9 cellular contexts compared by ENCODE assay signal in the genomic region with DNA sequence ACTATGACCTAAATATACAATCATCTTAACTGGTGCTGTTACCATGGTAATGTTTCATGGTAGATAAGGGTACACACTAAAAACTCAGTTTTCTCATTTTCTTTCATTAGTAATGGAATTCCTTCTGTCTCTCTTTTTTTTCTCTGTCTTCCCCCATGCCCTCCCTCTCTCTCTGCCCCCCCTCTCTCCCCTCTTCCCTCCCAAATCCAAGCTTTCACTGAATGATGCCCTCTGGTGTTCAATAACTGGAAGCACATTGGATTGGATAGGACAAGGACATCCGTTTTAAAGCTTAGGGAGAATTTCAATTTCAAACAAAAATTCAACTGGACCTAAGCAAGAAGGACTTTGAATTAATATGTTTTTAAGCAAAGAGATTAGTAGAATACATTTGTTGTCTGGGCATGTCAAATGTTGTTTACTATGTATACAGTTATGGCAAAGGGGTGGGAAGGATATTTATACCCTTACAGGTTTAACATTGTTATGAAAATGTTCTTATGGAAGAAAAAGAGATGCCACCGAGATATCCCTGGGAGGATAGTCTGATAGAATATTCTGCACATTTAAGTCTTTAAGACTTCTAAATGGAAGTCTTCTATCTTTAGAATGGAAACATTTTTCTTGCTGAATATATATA. TPM values are rescaled to one million over a fixed set of nuclear protein-coding genes. Genes with fewer than 3 reads are reported as not detected.
DNase-seq lines count a peak whose midpoint lies in the region; ATAC-seq and TF ChIP-seq lines count a peak whose summit lies in the region.
"Had no signal": no experiment of that assay in that cellular context is flagged by ENCODE, and none has a peak within 500 bp of the region (broad histone marks: within the 10 kb centered on the region; RNA-seq: fewer than 3 reads in every experiment).

No MANE protein-coding gene starts in this region.

- H3K4me1 Mint-ChIP-seq in HFFc6 (ENCODE audit: low read depth), result peaks cover 26% of the 10 kb centered on the region
- H3K4me1 Mint-ChIP-seq: IgD-negative memory B cell had no signal

- WGBS in esophagus muscularis mucosa, result 49% methylated on average over 2 of the region's 2 CpGs

- ATAC-seq in GM21723 (IDR thresholded peaks at IDR 0.05; ENCODE audit: unreplicated experiment), result no peak

- H3K36me3 Mint-ChIP-seq in HFFc6 (ENCODE audit: low read depth), result no peaks in the 10 kb centered on the region

- H3K4me1 ChIP-seq in esophagus muscularis mucosa, result peaks cover 3 to 44% (median 27%) of the 10 kb centered on the region in 4 donors

- no peak overlapping the region for H3K4me3 ChIP-seq in kidney epithelial cell (ENCODE audit: low read depth, low read length)
- no peak overlapping the region for H3K4me3 ChIP-seq in esophagus muscularis mucosa

- H3K27me3 Mint-ChIP-seq in HFFc6 (ENCODE audit: insufficient read depth), result peaks cover 15% of the 10 kb centered on the region

- TF ChIP-seq POLR2A in esophagus muscularis mucosa (IDR thresholded peaks at IDR 0.05; ENCODE audit: low read depth), result no peak

- peaks cover 28% of the 10 kb centered on the region for H3K27me3 ChIP-seq in kidney epithelial cell (ENCODE audit: control insufficient read depth, insufficient read depth, low read length)
- peaks cover 0 to 20% (median 6%) of the 10 kb centered on the region in 4 donors for H3K27me3 ChIP-seq in esophagus muscularis mucosa

- TF ChIP-seq CTCF in C4-2B (conservative IDR thresholded peaks at IDR 0.05) (peak; percentile 87), HFFc6 (IDR thresholded peaks at IDR 0.05) (peak; percentile 70), kidney epithelial cell (IDR thresholded peaks at IDR 0.05; ENCODE audit: insufficient read depth, low read length, poor library complexity, severe bottlenecking) (peak; percentile 47), esophagus muscularis mucosa (IDR thresholded peaks at IDR 0.05) (peak in 1 of 3 experiments; percentile 39)

- H3K4me3 Mint-ChIP-seq in HFFc6, result no peak overlapping the region
- H3K4me3 Mint-ChIP-seq: IgD-negative memory B cell had no signal

- H3K27ac Mint-ChIP-seq in HFFc6, result no peak overlapping the region
- H3K27ac Mint-ChIP-seq: IgD-negative memory B cell had no signal

- no peak for TF ChIP-seq EP300 in esophagus muscularis mucosa (IDR thresholded peaks at IDR 0.05)

- H3K36me3 ChIP-seq in kidney epithelial cell (ENCODE audit: control insufficient read depth, insufficient read depth, low read length), result no peaks in the 10 kb centered on the region
- no peaks in the 10 kb centered on the region for H3K36me3 ChIP-seq in esophagus muscularis mucosa

- H3K9me3 Mint-ChIP-seq in HFFc6, result no peaks in the 10 kb centered on the region
- H3K9me3 Mint-ChIP-seq: IgD-negative memory B cell had no signal

- DNase-seq in HFFc6 (no peak), SW 1271 (lab: John Stamatoyannopoulos, UW) (peak; percentile 23 to 26), kidney epithelial cell (ENCODE audit: low read depth) (no peak), activated T-cell treated with anti-CD3 and anti-CD28 coated beads for 4 hours (no peak), esophagus muscularis mucosa (ENCODE audit: extremely low spot score) (no peak), NK-92 (lab: John Stamatoyannopoulos, UW; ENCODE audit: unreplicated experiment) (no peak)

- H3K27ac ChIP-seq in C4-2B, result no peak overlapping the region
- no peak overlapping the region for H3K27ac ChIP-seq in esophagus muscularis mucosa (replicated peaks in 1 of 4)

- intact Hi-C loops in esophagus muscularis mucosa (cut with DNase I), result loop anchor here (10.0 kb wide), 2 partner anchors 270 to 470 kb away; no protein-coding TSS in a partner anchor

- H3K9me3 ChIP-seq in esophagus muscularis mucosa, result no peaks in the 10 kb centered on the region

RNA-seq across cellular contexts. Expression of a gene that starts 6.1 kb away (rescaled TPM):
- 1 to 10 TPM; 1.1 to 4.5 (median 3.9) TPM for total RNA-seq in HFFc6 (2021; fragmentation: NEBNext Ultra II Directional; extraction: Animal tissue kit (Norgen Biotek cat#: 25700))
- total RNA-seq in kidney epithelial cell, result not detected in 2 replicates
- total RNA-seq in esophagus muscularis mucosa, result 10 to 100 TPM in 3 of 4 donors, 1 to 10 TPM in 1; 9.1 to 20.0 (median 16.3) TPM

Comparison
In these comparisons a context has a peak if more than half of its experiments do, and no peak if none do; other contexts are left out.
1. DNase-seq: peak in SW 1271 (2 of 2); none in HFFc6 (single experiment), kidney epithelial cell (single experiment), activated T-cell treated with anti-CD3 and anti-CD28 coated beads for 4 hours (single experiment), esophagus muscularis mucosa (single experiment) and NK-92 (single experiment).